In genomic region chr3:141401584-141402475, GRCh38 we compare ENCODE assay signal across 8 cellular contexts. TPM values are rescaled to one million over a fixed set of nuclear protein-coding genes. Genes with fewer than 3 reads are reported as not detected.
DNase-seq lines count a peak whose midpoint lies in the region; ATAC-seq and TF ChIP-seq lines count a peak whose summit lies in the region.

No MANE protein-coding gene starts in this region.

- H3K27ac ChIP-seq in WERI-Rb-1 (peak overlapping the region; percentile 88), colonic mucosa (peak overlapping the region; percentile 95), lower lobe of right lung (peak overlapping the region; percentile 99)

- H3K9me3 ChIP-seq in WERI-Rb-1 (ENCODE audit: severe bottlenecking) (peaks cover 5% of the 10 kb centered on the region), colonic mucosa (no peaks in the 10 kb centered on the region), lower lobe of right lung (no peaks in the 10 kb centered on the region)

- no peak for TF ChIP-seq CTCF in WERI-Rb-1 (IDR thresholded peaks at IDR 0.05; ENCODE audit: low read depth, low read length)
- no peak for TF ChIP-seq CTCF in colonic mucosa (IDR thresholded peaks at IDR 0.05)
- no peak for TF ChIP-seq CTCF in lower lobe of right lung (IDR thresholded peaks at IDR 0.05)

- H3K27me3 ChIP-seq in WERI-Rb-1 (ENCODE audit: insufficient read depth, low read depth, severe bottlenecking), result no peaks in the 10 kb centered on the region
- H3K27me3 ChIP-seq in colonic mucosa, result no peaks in the 10 kb centered on the region
- no peaks in the 10 kb centered on the region for H3K27me3 ChIP-seq in lower lobe of right lung (ENCODE audit: low read depth)

- H3K4me1 ChIP-seq in colonic mucosa (peaks cover 9% of the 10 kb centered on the region), lower lobe of right lung (peaks cover 70% of the 10 kb centered on the region)

- peak overlapping the region; percentile 92 to 96 for H3K9ac ChIP-seq in colonic mucosa (ENCODE audit: low read depth in 2 of 2, low read length in 2 of 2)

- H3K36me3 ChIP-seq in WERI-Rb-1, result peaks cover 26% of the 10 kb centered on the region
- no peaks in the 10 kb centered on the region for H3K36me3 ChIP-seq in colonic mucosa
- peaks cover 42% of the 10 kb centered on the region for H3K36me3 ChIP-seq in lower lobe of right lung

- peak; percentile 14 for DNase-seq in CMK (ENCODE audit: low read depth)
- DNase-seq in WERI-Rb-1, result no peak
- DNase-seq in colonic mucosa, result peak; percentile 56
- peak; percentile 75 for DNase-seq in lower lobe of right lung
- peak; percentile 50 for DNase-seq in stimulated activated naive CD4-positive, alpha-beta T cell treated with Interleukin-2 at 50 U/mL for 16 hours (lab: John Stamatoyannopoulos, UW)

- H3K4me3 ChIP-seq in WERI-Rb-1 (ENCODE audit: low read depth, low read length) (peak overlapping the region; percentile 79), colonic mucosa (peak overlapping the region; percentile 75), lower lobe of right lung (peak overlapping the region; percentile 75)

- intact Hi-C loops in colonic mucosa (cut with DNase I), result no loop called here
- intact Hi-C loops in lower lobe of right lung (cut with DNase I), result no loop called here

- ATAC-seq in GM19395 (IDR thresholded peaks at IDR 0.05; ENCODE audit: unreplicated experiment), result peak; percentile 66
- peak; percentile 55 for ATAC-seq in HG03442 (IDR thresholded peaks at IDR 0.05; ENCODE audit: unreplicated experiment)
- ATAC-seq in lower lobe of right lung, result peak; percentile 84 to 88
- no peak for ATAC-seq in GM18873 (IDR thresholded peaks at IDR 0.05; ENCODE audit: low FRiP score, unreplicated experiment)

RNA-seq across cellular contexts. Expression of gene ZBTB38, which starts 33.5 kb away (rescaled TPM):
- 100 to 1,000 TPM in 1 of 2 donors, 10 to 100 TPM in 1; 95.5 to 112 TPM for total RNA-seq in colonic mucosa
- 89.6 TPM for total RNA-seq in lower lobe of right lung
